ENCODE assay signal across 13 cellular contexts in genomic region chr18:74869904-74870863, GRCh38.
DNase-seq lines count a peak whose midpoint lies in the region; ATAC-seq and TF ChIP-seq lines count a peak whose summit lies in the region.
"Had no signal": no experiment of that assay in that cellular context is flagged by ENCODE, and none has a peak within 500 bp of the region (broad histone marks: within the 10 kb centered on the region; RNA-seq: fewer than 3 reads in every experiment).

No MANE protein-coding gene starts in this region.

- H3K36me3 ChIP-seq in endodermal cell (ENCODE audit: control insufficient read depth, insufficient read depth, low read length) (no peaks in the 10 kb centered on the region), ovary (no peaks in the 10 kb centered on the region), HAP-1 (replicated peaks) (no peaks in the 10 kb centered on the region)
- H3K36me3 ChIP-seq: colonic mucosa, prostate gland had no signal

- peaks cover 9% of the 10 kb centered on the region for H3K4me1 ChIP-seq in endodermal cell (ENCODE audit: control insufficient read depth, insufficient read depth, low read length)
- H3K4me1 ChIP-seq in ovary (ENCODE audit: insufficient read depth): peaks cover 2% of the 10 kb centered on the region
- H3K4me1 ChIP-seq in HAP-1: peaks cover 11% of the 10 kb centered on the region
- H3K4me1 ChIP-seq: colonic mucosa, prostate gland had no signal

- no peak for DNase-seq in endodermal cell
- DNase-seq in NCI-H446 (lab: John Stamatoyannopoulos, UW): no peak
- DNase-seq in ovary: no peak
- no peak for DNase-seq in HAP-1 (ENCODE audit: low spot score in 2 of 2)
- no peak for DNase-seq in stimulated activated naive CD8-positive, alpha-beta T cell treated with anti-CD3 and anti-CD28 coated beads, Interleukin-15, amount 100 ng/mL, for 72 hours
- DNase-seq: colonic mucosa, DND-41 had no signal

- no peaks in the 10 kb centered on the region for H3K36me3 Mint-ChIP-seq in endodermal cell (ENCODE audit: low read depth)
- H3K36me3 Mint-ChIP-seq: IgD-negative memory B cell had no signal

- in situ Hi-C loops in HAP-1 (cut with MboI; ENCODE audit: low sequenced_read_pairs): no loop called here

- H3K4me3 Mint-ChIP-seq in endodermal cell: no peak overlapping the region
- H3K4me3 Mint-ChIP-seq in stimulated activated naive CD8-positive, alpha-beta T cell treated with anti-CD3 and anti-CD28 coated beads, Interleukin-15, amount 100 ng/mL, for 72 hours: no peak overlapping the region
- H3K4me3 Mint-ChIP-seq: IgD-negative memory B cell; stimulated activated naive CD8-positive, alpha-beta T cell treated with anti-CD3 and anti-CD28 coated beads, Interleukin-15, Interleukin-2, amounts not matched to agents 100 ng/mL and 50 ng/mL, for 24 hours had no signal

- H3K9ac ChIP-seq in endodermal cell (ENCODE audit: extremely low read depth, low read length, poor library complexity, severe bottlenecking): no peak overlapping the region

- no peaks in the 10 kb centered on the region for H3K27me3 ChIP-seq in endodermal cell (ENCODE audit: control insufficient read depth, insufficient read depth, low read length, poor library complexity, severe bottlenecking)
- H3K27me3 ChIP-seq in ovary: no peaks in the 10 kb centered on the region
- H3K27me3 ChIP-seq in HAP-1 (ENCODE audit: low read depth): no peaks in the 10 kb centered on the region
- H3K27me3 ChIP-seq: colonic mucosa had no signal

- peak overlapping the region; percentile 7 for H3K4me3 ChIP-seq in endodermal cell (ENCODE audit: low read length)
- H3K4me3 ChIP-seq in ovary: no peak overlapping the region
- H3K4me3 ChIP-seq in HAP-1: no peak overlapping the region
- H3K4me3 ChIP-seq: colonic mucosa, prostate gland had no signal

- no peak overlapping the region for H3K27ac ChIP-seq in endodermal cell (ENCODE audit: low read depth, low read length)
- H3K27ac ChIP-seq in ovary: no peak overlapping the region
- H3K27ac ChIP-seq: colonic mucosa, prostate gland had no signal

- no peak for TF ChIP-seq POLR2A in ovary (IDR thresholded peaks at IDR 0.05)

- H3K27ac Mint-ChIP-seq in endodermal cell: peak overlapping the region; percentile 74
- no peak overlapping the region for H3K27ac Mint-ChIP-seq in stimulated activated naive CD8-positive, alpha-beta T cell treated with anti-CD3 and anti-CD28 coated beads, Interleukin-15, amount 100 ng/mL, for 72 hours
- H3K27ac Mint-ChIP-seq: IgD-negative memory B cell; stimulated activated naive CD8-positive, alpha-beta T cell treated with anti-CD3 and anti-CD28 coated beads, Interleukin-15, Interleukin-2, amounts not matched to agents 100 ng/mL and 50 ng/mL, for 24 hours had no signal

- H3K9me3 Mint-ChIP-seq in endodermal cell: no peaks in the 10 kb centered on the region
- H3K9me3 Mint-ChIP-seq in stimulated activated naive CD8-positive, alpha-beta T cell treated with anti-CD3 and anti-CD28 coated beads, Interleukin-15, amount 100 ng/mL, for 72 hours: no peaks in the 10 kb centered on the region
- H3K9me3 Mint-ChIP-seq: IgD-negative memory B cell; stimulated activated naive CD8-positive, alpha-beta T cell treated with anti-CD3 and anti-CD28 coated beads, Interleukin-15, Interleukin-2, amounts not matched to agents 100 ng/mL and 50 ng/mL, for 24 hours had no signal

- ATAC-seq in GM18502 (IDR thresholded peaks at IDR 0.05; ENCODE audit: poor library complexity, unreplicated experiment): peak; percentile 93
- peak; percentile 90 for ATAC-seq in GM21515 (IDR thresholded peaks at IDR 0.05; ENCODE audit: unreplicated experiment)
- ATAC-seq in HG03175 (IDR thresholded peaks at IDR 0.05; ENCODE audit: unreplicated experiment): peak; percentile 80
- no peak for ATAC-seq in stimulated activated naive CD8-positive, alpha-beta T cell treated with anti-CD3 and anti-CD28 coated beads, Interleukin-15, amount 100 ng/mL, for 72 hours

- no peaks in the 10 kb centered on the region for H3K27me3 Mint-ChIP-seq in endodermal cell (ENCODE audit: insufficient read depth)
- no peaks in the 10 kb centered on the region for H3K27me3 Mint-ChIP-seq in stimulated activated naive CD8-positive, alpha-beta T cell treated with anti-CD3 and anti-CD28 coated beads, Interleukin-15, amount 100 ng/mL, for 72 hours
- H3K27me3 Mint-ChIP-seq: IgD-negative memory B cell; stimulated activated naive CD8-positive, alpha-beta T cell treated with anti-CD3 and anti-CD28 coated beads, Interleukin-15, Interleukin-2, amounts not matched to agents 100 ng/mL and 50 ng/mL, for 24 hours had no signal

- intact Hi-C loops in ovary (cut with DNase I): no loop called here

- no peak for TF ChIP-seq CTCF in endodermal cell (conservative IDR thresholded peaks at IDR 0.05)
- no peak for TF ChIP-seq CTCF in ovary (IDR thresholded peaks at IDR 0.05)

- TF ChIP-seq EP300 in ovary (IDR thresholded peaks at IDR 0.05): no peak

- no peaks in the 10 kb centered on the region for H3K9me3 ChIP-seq in endodermal cell (ENCODE audit: control insufficient read depth, low read length)
- no peaks in the 10 kb centered on the region for H3K9me3 ChIP-seq in ovary
- no peaks in the 10 kb centered on the region for H3K9me3 ChIP-seq in HAP-1
- H3K9me3 ChIP-seq: colonic mucosa, prostate gland had no signal

- 78 to 100% methylated on average over 1 to 3 of the region's 5 CpGs for WGBS in endodermal cell (ENCODE audit: insufficient coverage in 1 of 2, insufficient read length in 1 of 2), 2 experiments
- 84 to 89% (median 88%) methylated on average over 5 of the region's 5 CpGs for WGBS in ovary, 3 donors

- peaks cover 41% of the 10 kb centered on the region for H3K4me1 Mint-ChIP-seq in endodermal cell
- no peaks in the 10 kb centered on the region for H3K4me1 Mint-ChIP-seq in stimulated activated naive CD8-positive, alpha-beta T cell treated with anti-CD3 and anti-CD28 coated beads, Interleukin-15, amount 100 ng/mL, for 72 hours
